Comparison of ENCODE assay signal across 21 cellular contexts in genomic region chr12:69972136-69972535, GRCh38.
"Had no signal": no experiment of that assay in that cellular context is flagged by ENCODE, and none has a peak within 500 bp of the region (broad histone marks: within the 10 kb centered on the region; RNA-seq: fewer than 3 reads in every experiment).

No MANE protein-coding gene starts in this region.

- H3K4me3 Mint-ChIP-seq: nephron progenitor cell had no signal

- H3K4me1 Mint-ChIP-seq: naive B cell had no signal

- H3K4me1 ChIP-seq: psoas muscle, right lobe of liver, thyroid gland, upper lobe of right lung had no signal

- H3K36me3 Mint-ChIP-seq: naive B cell had no signal

- H3K9me3 ChIP-seq: psoas muscle, right lobe of liver, thyroid gland, upper lobe of right lung had no signal

- H2AFZ ChIP-seq: hepatocyte had no signal

- H3K27ac Mint-ChIP-seq: naive B cell, nephron progenitor cell had no signal

- H3K79me2 ChIP-seq: hepatocyte had no signal

- H3K36me3 ChIP-seq: right lobe of liver, thyroid gland, upper lobe of right lung had no signal

- H3K4me3 ChIP-seq: coronary artery, dorsolateral prefrontal cortex, hepatocyte, lung, psoas muscle, right lobe of liver, thyroid gland, upper lobe of right lung had no signal

- H3K4me2 ChIP-seq: hepatocyte had no signal

- H3K27me3 ChIP-seq: dorsolateral prefrontal cortex, foreskin keratinocyte, hepatocyte, right lobe of liver, thyroid gland, upper lobe of right lung had no signal

- H3K27ac ChIP-seq: coronary artery, dorsolateral prefrontal cortex, foreskin keratinocyte, hepatocyte, psoas muscle, right lobe of liver, thyroid gland, upper lobe of right lung had no signal

- DNase-seq: central memory CD4-positive, alpha-beta T cell; dorsolateral prefrontal cortex; effector CD8-positive, alpha-beta T cell; foreskin keratinocyte; head of caudate nucleus; left colon; left ventricle myocardium superior; mesendoderm; naive B cell; nephron progenitor cell; psoas muscle; retina; right lobe of liver; stimulated activated CD4-positive, alpha-beta T cell treated with anti-CD3 and anti-CD28 coated beads, Interleukin-12 subunit alpha, Interleukin-12 subunit beta, amount 100 ng/mL, for 4 hours; stimulated activated CD4-positive, alpha-beta T cell treated with anti-CD3 and anti-CD28 coated beads, Interleukin-2, amount 100 ng/mL, for 48 hours; stimulated activated naive CD4-positive, alpha-beta T cell treated with Interleukin-2 at 50 U/mL for 16 hours; thyroid gland; upper lobe of right lung had no signal

- ATAC-seq: foreskin keratinocyte, left colon, left ventricle myocardium superior, psoas muscle, right lobe of liver, upper lobe of right lung had no signal

- H3K9me3 Mint-ChIP-seq: naive B cell, nephron progenitor cell had no signal
